In the genomic region with DNA sequence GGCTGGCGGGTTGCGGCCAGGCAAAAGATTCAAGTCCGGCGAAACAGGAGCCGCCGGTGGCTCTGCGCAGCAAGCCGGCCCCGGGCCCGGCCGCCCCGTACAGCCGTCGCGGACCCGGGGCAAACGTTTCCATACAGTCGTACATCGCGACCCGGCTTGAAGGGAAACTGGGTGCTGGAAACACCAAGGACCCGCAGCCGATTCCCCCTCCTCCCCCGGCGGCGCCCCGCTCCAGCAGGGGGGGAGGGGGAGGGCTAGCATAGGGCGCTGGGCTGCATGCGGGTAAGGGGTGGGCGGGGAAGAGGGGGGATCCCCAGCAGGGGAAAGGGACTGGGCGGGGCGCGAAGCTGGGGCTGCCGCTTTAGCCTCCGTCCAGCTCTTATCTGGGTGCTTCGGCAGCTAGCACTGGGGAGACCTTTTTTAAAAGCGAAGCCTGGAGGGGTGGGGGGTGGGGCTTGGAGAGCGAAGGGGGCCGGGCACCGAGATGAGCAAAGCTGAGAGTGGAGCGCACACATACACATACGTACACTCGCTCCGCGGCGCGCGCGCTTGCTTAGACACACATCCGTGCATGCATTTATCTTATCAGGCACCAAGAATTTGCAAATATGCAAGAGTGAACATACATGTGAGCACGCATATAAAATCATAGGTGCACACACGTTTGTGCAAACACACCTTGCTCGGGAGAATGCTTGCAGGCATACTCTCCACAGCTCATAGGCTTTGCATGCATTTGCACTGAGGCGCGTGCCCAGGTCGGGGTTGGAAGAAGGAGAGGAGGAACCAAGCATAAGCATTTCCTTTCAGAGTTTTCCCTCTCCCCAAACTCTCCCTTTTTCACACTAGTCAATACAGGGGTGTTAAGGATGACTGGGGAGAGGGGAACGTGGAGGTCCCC, we compare ENCODE assay signal across 1 cellular context.
TF ChIP-seq lines count a peak whose summit lies in the region.

No MANE protein-coding gene starts in this region.

TF ChIP-seq in IMR-90, 13 proteins besides CTCF, POLR2A, EP300 and RAD21:
- peak; percentile 47; the same call in 1 of the 2 replicates for TF ChIP-seq MAZ (IDR thresholded peaks at IDR 0.05; ENCODE audit: borderline replicate concordance, low read depth, low read length)
- TF ChIP-seq FOS (IDR thresholded peaks at IDR 0.05; ENCODE audit: low read depth, low read length): no peak
TF ChIP-seq in IMR-90: peak in this region for 1.
